Comparison of ENCODE assay signal across 23 cellular contexts in genomic region chr10:25642736-25643135, GRCh38.
"Had no signal": no experiment of that assay in that cellular context is flagged by ENCODE, and none has a peak within 500 bp of the region (broad histone marks: within the 10 kb centered on the region; RNA-seq: fewer than 3 reads in every experiment).

No MANE protein-coding gene starts in this region.

- H3K4me3 ChIP-seq: ovary, psoas muscle, right lobe of liver, sigmoid colon, stomach, thoracic aorta, thyroid gland, tibial nerve, upper lobe of left lung, vagina had no signal

- H3K36me3 ChIP-seq: neutrophil, ovary, right lobe of liver, sigmoid colon, stomach, thoracic aorta, thyroid gland, tibial nerve, upper lobe of left lung, vagina had no signal

- DNase-seq: nephron progenitor cell; nucleus accumbens; ovary; posterior cingulate gyrus; psoas muscle; right cardiac atrium; right lobe of liver; sigmoid colon; small intestine; stimulated activated CD4-positive, alpha-beta T cell treated with anti-CD3 and anti-CD28 coated beads, Interleukin-15, amount 100 ng/mL, for 24 hours; stimulated activated CD4-positive, alpha-beta T cell treated with anti-CD3 and anti-CD28 coated beads, Interleukin-2, amount 100 ng/mL, for 24 hours; stimulated activated CD4-positive, alpha-beta T cell treated with anti-CD3 and anti-CD28 coated beads, Interleukin-2, amount 100 ng/mL, for 48 hours; stimulated activated CD4-positive, alpha-beta T cell treated with anti-CD3 and anti-CD28 coated beads, Interleukin-4, amount 100 ng/mL, for 24 hours; stimulated activated naive B cell treated with anti-CD40 and anti-IgM and Interleukin-4, amounts not matched to agents 10 μg/mL and 1 μg/mL and 100 μg/mL, for 72 hours; stimulated activated naive CD4-positive, alpha-beta T cell treated with Interleukin-2 at 50 U/mL for 16 hours; stomach; thyroid gland; trophoblast cell; upper lobe of left lung had no signal

- H3K27me3 ChIP-seq: neutrophil, ovary, right lobe of liver, sigmoid colon, stomach, thyroid gland, tibial nerve, upper lobe of left lung, vagina had no signal
